In genomic region chr2:68320118-68320641, GRCh38 we compare ENCODE assay signal across 8 cellular contexts. TPM values are rescaled to one million over a fixed set of nuclear protein-coding genes. Genes with fewer than 3 reads are reported as not detected.
DNase-seq lines count a peak whose midpoint lies in the region; ATAC-seq and TF ChIP-seq lines count a peak whose summit lies in the region.

No MANE protein-coding gene starts in this region.

- H3K36me3 ChIP-seq in psoas muscle (ENCODE audit: insufficient read depth in 1 of 2, low read depth in 1 of 2): peaks cover 0 to 19% of the 10 kb centered on the region in 2 donors

- H3K27ac Mint-ChIP-seq in glutamatergic neuron (ENCODE audit: unreplicated experiment): peak overlapping the region; percentile 96

- intact Hi-C loops in psoas muscle (cut with DNase I): no loop called here

- H3K27ac ChIP-seq in psoas muscle: peak overlapping the region; percentile 83

- no peaks in the 10 kb centered on the region for H3K9me3 ChIP-seq in psoas muscle

- peaks cover 6% of the 10 kb centered on the region for H3K9me3 Mint-ChIP-seq in glutamatergic neuron (ENCODE audit: unreplicated experiment)

- H3K4me1 Mint-ChIP-seq in glutamatergic neuron (ENCODE audit: low read depth, unreplicated experiment): peaks cover 11% of the 10 kb centered on the region

- peak in 3 of 4 donors; percentile 28 to 39 (median 29) for ATAC-seq in psoas muscle
- no peak for ATAC-seq in HG02759 (IDR thresholded peaks at IDR 0.05; ENCODE audit: unreplicated experiment)

- TF ChIP-seq CTCF in WI38 (IDR thresholded peaks at IDR 0.05; ENCODE audit: low read depth, low read length): no peak
- no peak for TF ChIP-seq CTCF in glutamatergic neuron (IDR thresholded peaks at IDR 0.05; ENCODE audit: partially characterized antibody, unreplicated experiment)
- no peak for TF ChIP-seq CTCF in psoas muscle (IDR thresholded peaks at IDR 0.05)

- no peaks in the 10 kb centered on the region for H3K36me3 Mint-ChIP-seq in glutamatergic neuron (ENCODE audit: unreplicated experiment)

- H3K27me3 ChIP-seq in psoas muscle (ENCODE audit: insufficient read depth in 3 of 3, low read length in 2 of 3): no peaks in the 10 kb centered on the region

- peak overlapping the region; percentile 92 for H3K4me3 Mint-ChIP-seq in glutamatergic neuron (ENCODE audit: unreplicated experiment)

- 2 to 5% (median 3%) methylated on average over 11 of the region's 11 CpGs for WGBS in psoas muscle, 3 donors

- DNase-seq in D341Med (ENCODE audit: low spot score) (peak; percentile 35), NCI-H1092 treated with DMSO at 0.1 percent for 48 hours (lab: John Stamatoyannopoulos, UW) (peak; percentile 66), glutamatergic neuron (peak; percentile 23), psoas muscle (peak in 1 of 2 donors; percentile 13), superior temporal gyrus (ENCODE audit: extremely low spot score) (no peak)
- DNase-seq in stimulated activated CD4-positive, alpha-beta T cell treated with anti-CD3 and anti-CD28 coated beads, Interleukin-2, amount 100 ng/mL, for 48 hours: no peak

- H3K4me3 ChIP-seq in WI38 (ENCODE audit: low read depth, low read length) (peak overlapping the region; percentile 86), psoas muscle (peak overlapping the region; percentile 94)

- H3K27me3 Mint-ChIP-seq in glutamatergic neuron (ENCODE audit: unreplicated experiment): peaks cover 8% of the 10 kb centered on the region

- H3K4me1 ChIP-seq in psoas muscle: peaks cover 14% of the 10 kb centered on the region

RNA-seq across cellular contexts. Expression of gene CNRIP1, which starts 0.4 kb away (rescaled TPM):
- 28.0 TPM for total RNA-seq in glutamatergic neuron (ENCODE audit: unreplicated experiment)
- total RNA-seq in psoas muscle: 10 to 100 TPM in 1 of 4 donors, 1 to 10 TPM in 3; 4.6 to 11.7 (median 7.2) TPM
- 1 to 10 TPM; 3.5 to 6.1 (median 4.7) TPM for polyA plus RNA-seq in psoas muscle

RNA-seq across cellular contexts. Expression of gene PLEK, which starts 44.9 kb away (rescaled TPM):
- total RNA-seq in glutamatergic neuron (ENCODE audit: unreplicated experiment) (not detected), psoas muscle (1 to 10 TPM; 2.3 to 3.9 (median 2.9) TPM)
- 1 to 10 TPM in 1 of 3 donors, under 1 TPM in 2; 0.89 to 1.2 (median 0.99) TPM for polyA plus RNA-seq in psoas muscle

Comparison
In these comparisons a context has a peak if more than half of its experiments do, and no peak if none do; other contexts are left out.
1. DNase-seq: peak in D341Med (single experiment), NCI-H1092 treated with DMSO at 0.1 percent for 48 hours (single experiment) and glutamatergic neuron (single experiment); none in superior temporal gyrus (single experiment) and stimulated activated CD4-positive, alpha-beta T cell treated with anti-CD3 and anti-CD28 coated beads, Interleukin-2, amount 100 ng/mL, for 48 hours (0 of 2).